8 cellular contexts compared by ENCODE assay signal in genomic region chr17:47649153-47649971, GRCh38. TPM values are rescaled to one million over a fixed set of nuclear protein-coding genes. Genes with fewer than 3 reads are reported as not detected.
A peak's percentile ranks its signal among the peaks of the same experiment; 100 is the strongest.
DNase-seq lines count a peak whose midpoint lies in the region; ATAC-seq and TF ChIP-seq lines count a peak whose summit lies in the region.

Gene KPNB1, plus strand, starts transcription at chr17:47649919. Its CDS starts 326 bp downstream, at chr17:47650245.

- no peaks in the 10 kb centered on the region for H3K27me3 Mint-ChIP-seq in activated B cell treated with CpG ODN at 0.5 μM for 24 hours

- ATAC-seq in HG03196 (IDR thresholded peaks at IDR 0.05; ENCODE audit: unreplicated experiment): peak; percentile 82
- peak; percentile 80 for ATAC-seq in activated B cell treated with CpG ODN at 0.5 μM for 24 hours (ENCODE audit: low read depth)

- H3K27ac ChIP-seq in AG04450 (ENCODE audit: low read depth, low read length): peak within 1 kb of the TSS; percentile 92
- peak within 1 kb of the TSS; percentile 89 for H3K27ac ChIP-seq in caudate nucleus (ENCODE audit: low read depth, low read length)

- H3K36me3 Mint-ChIP-seq in activated B cell treated with CpG ODN at 0.5 μM for 24 hours (ENCODE audit: low read depth): peaks cover 39% of the 10 kb centered on the region

- intact Hi-C loops in activated B cell treated with CpG ODN at 0.5 μM for 24 hours (cut with micrococcal nuclease): loop anchor here (1.0 to 10.0 kb wide), 3 partner anchors 15 to 455 kb away; partner anchors contain the start of genes CBX1 and SNX11

- CTCF ChIA-PET in AG04450 (lab: Charles Lee): interaction anchor here (0.6 to 1.7 kb wide), 4 partner anchors 15 to 33 kb away, joined by 3 to 9 read pairs (median 4); no protein-coding TSS in a partner anchor
- CTCF ChIA-PET in activated B cell treated with CpG ODN at 0.5 μM for 24 hours (lab: Charles Lee): interaction anchor here (0.8 to 1.9 kb wide), 3 partner anchors 15 to 49 kb away, joined by 3 to 12 read pairs (median 7); no protein-coding TSS in a partner anchor

- POLR2A ChIA-PET in AG04450 (lab: Yijun Ruan, JAX) (interaction anchor here (0.6 to 1.5 kb wide), 10 partner anchors 16 to 44 kb away, joined by 3 to 11 read pairs (median 4); no protein-coding TSS in a partner anchor), activated B cell treated with CpG ODN at 0.5 μM for 24 hours (lab: Charles Lee) (interaction anchor here (0.5 to 3.3 kb wide), 30 partner anchors 9 to 1295 kb away, joined by 3 to 84 read pairs (median 4); partner anchors contain the start of genes CDK5RAP3, EFCAB13, LRRC46 and MRPL10)

- peak; percentile 100 for DNase-seq in AG04450 (ENCODE audit: low read depth, low spot score)
- DNase-seq in NCI-H345 (lab: John Stamatoyannopoulos, UW): peak; percentile 100
- peak; percentile 92 for DNase-seq in activated B cell treated with CpG ODN at 0.5 μM for 24 hours
- DNase-seq in caudate nucleus (lab: John Stamatoyannopoulos, UW): peak; percentile 89 to 100 (median 99)
- DNase-seq in iPS-NIHi7 (ENCODE audit: extremely low spot score): peak; percentile 91
- DNase-seq in smooth muscle cell of the brain vasculature (ENCODE audit: low read depth, low spot score): peak; percentile 100

- no peaks in the 10 kb centered on the region for H3K9me3 ChIP-seq in AG04450 (ENCODE audit: control insufficient read depth, insufficient read depth, low read length)

- H3K9me3 Mint-ChIP-seq in activated B cell treated with CpG ODN at 0.5 μM for 24 hours: no peaks in the 10 kb centered on the region

- no peaks in the 10 kb centered on the region for H3K27me3 ChIP-seq in AG04450 (ENCODE audit: control insufficient read depth, insufficient read depth, low read length)

- peak within 1 kb of the TSS; percentile 99 for H3K27ac Mint-ChIP-seq in activated B cell treated with CpG ODN at 0.5 μM for 24 hours

- peak within 1 kb of the TSS; percentile 99 for H3K4me3 Mint-ChIP-seq in activated B cell treated with CpG ODN at 0.5 μM for 24 hours

- in situ Hi-C loops in GM18951 (cut with MboI; ENCODE audit: low sequenced_read_pairs, unreplicated experiment): no loop called here

- H3K4me3 ChIP-seq in AG04450 (ENCODE audit: low read depth, low read length): peak within 1 kb of the TSS; percentile 90

- H3K4me1 Mint-ChIP-seq in activated B cell treated with CpG ODN at 0.5 μM for 24 hours: peaks cover 53% of the 10 kb centered on the region

- TF ChIP-seq POLR2A in GM18951 (IDR thresholded peaks at IDR 0.05; ENCODE audit: extremely low read depth, insufficient read depth, insufficient read length): peak; percentile 81

- TF ChIP-seq CTCF in AG04450 (IDR thresholded peaks at IDR 0.05; ENCODE audit: low read depth, low read length) (no peak), activated B cell treated with CpG ODN at 0.5 μM for 24 hours (IDR thresholded peaks at IDR 0.05) (no peak)

RNA-seq across cellular contexts. Expression of gene KPNB1, which starts in this region (rescaled TPM):
- 207 and 212 TPM in 2 replicates for polyA plus RNA-seq in AG04450 (2011; rRNA removed)
- polyA minus RNA-seq in AG04450 (2011; rRNA and poly(A)+ RNA removed): 250 and 270 TPM in 2 replicates
- 361 and 365 TPM in 2 replicates for total RNA-seq in activated B cell treated with CpG ODN at 0.5 μM for 24 hours

Comparison
In these comparisons a context has a peak if more than half of its experiments do, and no peak if none do; other contexts are left out.
1. Peak in every context shown above with its lines: DNase-seq, ATAC-seq, H3K4me3 ChIP-seq and H3K27ac ChIP-seq.